Comparison of ENCODE assay signal across 12 cellular contexts in genomic region chr6:21402368-21402767, GRCh38.
A peak's percentile ranks its signal among the peaks of the same experiment; 100 is the strongest.
DNase-seq lines count a peak whose midpoint lies in the region; ATAC-seq and FAIRE-seq lines count a peak whose summit lies in the region.
"Had no signal": no experiment of that assay in that cellular context is flagged by ENCODE, and none has a peak within 500 bp of the region (broad histone marks: within the 10 kb centered on the region; RNA-seq: fewer than 3 reads in every experiment).

No MANE protein-coding gene starts in this region.

- peak overlapping the region; percentile 40 for H3K27ac Mint-ChIP-seq in activated T-helper 1 cell treated with anti-CD3 and anti-CD28 coated beads, Interleukin-12 subunit alpha, Interleukin-12 subunit beta, Interleukin-2, Interleukin-4 antibody, amounts not matched to agents 30 ng/mL and 10 ng/mL and 1 ng/mL, durations not matched to agents 14 hours and 24 hours and 36 hours
- H3K27ac Mint-ChIP-seq: naive thymus-derived CD4-positive, alpha-beta T cell had no signal

- peak; percentile 81 for ATAC-seq in HG02870 (IDR thresholded peaks at IDR 0.05; ENCODE audit: unreplicated experiment)
- ATAC-seq: naive thymus-derived CD4-positive, alpha-beta T cell had no signal

- FAIRE-seq in urothelium cell line (lab: Jason Lieb, UNC) = no peak
- FAIRE-seq: endometrium, H1 had no signal

- H3K27me3 Mint-ChIP-seq in activated T-helper 1 cell treated with anti-CD3 and anti-CD28 coated beads, Interleukin-12 subunit alpha, Interleukin-12 subunit beta, Interleukin-2, Interleukin-4 antibody, amounts not matched to agents 30 ng/mL and 10 ng/mL and 1 ng/mL, durations not matched to agents 14 hours and 24 hours and 36 hours (ENCODE audit: insufficient read depth) = peaks cover 7% of the 10 kb centered on the region

- H3K4me3 Mint-ChIP-seq in activated T-helper 1 cell treated with anti-CD3 and anti-CD28 coated beads, Interleukin-12 subunit alpha, Interleukin-12 subunit beta, Interleukin-2, Interleukin-4 antibody, amounts not matched to agents 30 ng/mL and 10 ng/mL and 1 ng/mL, durations not matched to agents 14 hours and 24 hours and 36 hours = no peak overlapping the region
- H3K4me3 Mint-ChIP-seq: naive thymus-derived CD4-positive, alpha-beta T cell had no signal

- H3K4me1 Mint-ChIP-seq in activated T-helper 1 cell treated with anti-CD3 and anti-CD28 coated beads, Interleukin-12 subunit alpha, Interleukin-12 subunit beta, Interleukin-2, Interleukin-4 antibody, amounts not matched to agents 30 ng/mL and 10 ng/mL and 1 ng/mL, durations not matched to agents 14 hours and 24 hours and 36 hours (ENCODE audit: low read depth) = peaks cover 15% of the 10 kb centered on the region

- H3K9me3 Mint-ChIP-seq in activated T-helper 1 cell treated with anti-CD3 and anti-CD28 coated beads, Interleukin-12 subunit alpha, Interleukin-12 subunit beta, Interleukin-2, Interleukin-4 antibody, amounts not matched to agents 30 ng/mL and 10 ng/mL and 1 ng/mL, durations not matched to agents 14 hours and 24 hours and 36 hours = peaks cover 2% of the 10 kb centered on the region

- intact Hi-C loops in activated T-helper 1 cell treated with anti-CD3 and anti-CD28 coated beads, Interleukin-12 subunit alpha, Interleukin-12 subunit beta, Interleukin-2, Interleukin-4 antibody, amounts not matched to agents 30 ng/mL and 10 ng/mL and 1 ng/mL, durations not matched to agents 14 hours and 24 hours and 36 hours (cut with micrococcal nuclease) = loop anchor here (1.0 kb wide), 1 partner anchor 36 kb away; no protein-coding TSS in a partner anchor

- no peaks in the 10 kb centered on the region for H3K36me3 Mint-ChIP-seq in activated T-helper 1 cell treated with anti-CD3 and anti-CD28 coated beads, Interleukin-12 subunit alpha, Interleukin-12 subunit beta, Interleukin-2, Interleukin-4 antibody, amounts not matched to agents 30 ng/mL and 10 ng/mL and 1 ng/mL, durations not matched to agents 14 hours and 24 hours and 36 hours (ENCODE audit: low read depth)
- H3K36me3 Mint-ChIP-seq: naive thymus-derived CD4-positive, alpha-beta T cell had no signal

- DNase-seq in activated T-cell treated with anti-CD3 and anti-CD28 coated beads for 48 hours (ENCODE audit: low read depth) (peak; percentile 6), NCI-H2196 (lab: John Stamatoyannopoulos, UW; ENCODE audit: unreplicated experiment) (no peak), urothelium cell line (ENCODE audit: low spot score) (no peak), globus pallidus (ENCODE audit: low spot score) (no peak)
- no peak for DNase-seq in activated T-cell treated with anti-CD3 and anti-CD28 coated beads, Interleukin-2, amount 50 U/mL, for 1 hour
- DNase-seq in activated T-helper 1 cell treated with anti-CD3 and anti-CD28 coated beads, Interleukin-12 subunit alpha, Interleukin-12 subunit beta, Interleukin-2, Interleukin-4 antibody, amounts not matched to agents 30 ng/mL and 10 ng/mL and 1 ng/mL, durations not matched to agents 14 hours and 24 hours and 36 hours (ENCODE audit: low spot score) = no peak
- peak; percentile 41 for DNase-seq in stimulated activated CD8-positive, alpha-beta memory T cell treated with anti-CD3 and anti-CD28 coated beads, Interleukin-4, amount 100 ng/mL, for 48 hours
- DNase-seq: activated CD4-positive, alpha-beta T cell treated with anti-CD3 and anti-CD28 coated beads for 1 hour had no signal

Comparison
In these comparisons a context has a peak if more than half of its experiments do, and no peak if none do; other contexts are left out.
1. DNase-seq: peak in activated T-cell treated with anti-CD3 and anti-CD28 coated beads for 48 hours (single experiment) and stimulated activated CD8-positive, alpha-beta memory T cell treated with anti-CD3 and anti-CD28 coated beads, Interleukin-4, amount 100 ng/mL, for 48 hours (single experiment); none in activated T-cell treated with anti-CD3 and anti-CD28 coated beads, Interleukin-2, amount 50 U/mL, for 1 hour (single experiment), activated T-helper 1 cell treated with anti-CD3 and anti-CD28 coated beads, Interleukin-12 subunit alpha, Interleukin-12 subunit beta, Interleukin-2, Interleukin-4 antibody, amounts not matched to agents 30 ng/mL and 10 ng/mL and 1 ng/mL, durations not matched to agents 14 hours and 24 hours and 36 hours (single experiment), NCI-H2196 (single experiment), urothelium cell line (single experiment) and globus pallidus (single experiment).